In the genomic region with DNA sequence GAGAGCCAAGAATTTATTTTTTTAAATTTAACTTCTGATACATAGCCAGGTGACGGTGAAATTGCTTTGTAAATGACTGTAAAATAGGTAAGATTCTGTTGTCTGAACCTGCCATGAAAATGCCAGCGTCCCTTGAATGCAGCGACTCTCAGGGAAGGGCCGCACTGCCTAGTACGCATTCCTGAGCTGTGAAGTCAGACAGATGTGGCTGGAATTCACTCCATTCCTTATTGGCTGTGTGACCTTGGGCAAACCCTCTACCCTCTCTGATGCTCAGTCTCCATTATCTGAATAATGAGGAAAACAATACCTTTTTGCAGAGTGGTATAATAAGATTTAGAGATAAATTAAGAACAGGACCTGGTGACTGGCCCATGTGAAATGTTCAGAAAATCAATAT, we compare ENCODE assay signal across 20 cellular contexts.
"Had no signal": no experiment of that assay in that cellular context is flagged by ENCODE, and none has a peak within 500 bp of the region (broad histone marks: within the 10 kb centered on the region; RNA-seq: fewer than 3 reads in every experiment).

No MANE protein-coding gene starts in this region.

- H3K27ac Mint-ChIP-seq: activated CD4-positive, alpha-beta T cell treated with anti-CD3 and anti-CD28 coated beads, Interleukin-2, amount 10 ng/mL, durations not matched to agents 7 days and 5 days; activated naive CD8-positive, alpha-beta T cell treated with anti-CD3 and anti-CD28 coated beads, Interleukin-2, amount 10 ng/mL, durations not matched to agents 7 days and 5 days; natural killer cell treated with Interleukin-12 subunit alpha and Interleukin-12 subunit beta and Interleukin-15 and Interleukin-18, amount 100 ng/mL, for 72 hours; stimulated activated naive B cell treated with anti-CD40 and anti-IgM and Interleukin-4, amounts not matched to agents 10 μg/mL and 1 μg/mL and 100 μg/mL, for 72 hours; T-helper 2 cell treated with Interferon-gamma antibody and Interleukin-4, amounts not matched to agents 5 μg/mL and 100 μg/mL, for 36 hours had no signal

- H3K4me3 ChIP-seq: right atrium auricular region, skin epidermis, tibial artery had no signal

- H3K4me3 Mint-ChIP-seq: activated CD4-positive, alpha-beta T cell treated with anti-CD3 and anti-CD28 coated beads, Interleukin-2, amount 10 ng/mL, durations not matched to agents 7 days and 5 days; activated naive CD8-positive, alpha-beta T cell treated with anti-CD3 and anti-CD28 coated beads, Interleukin-2, amount 10 ng/mL, durations not matched to agents 7 days and 5 days; natural killer cell treated with Interleukin-12 subunit alpha and Interleukin-12 subunit beta and Interleukin-15 and Interleukin-18, amount 100 ng/mL, for 72 hours; stimulated activated naive B cell treated with anti-CD40 and anti-IgM and Interleukin-4, amounts not matched to agents 10 μg/mL and 1 μg/mL and 100 μg/mL, for 72 hours; T-helper 2 cell treated with Interferon-gamma antibody and Interleukin-4, amounts not matched to agents 5 μg/mL and 100 μg/mL, for 36 hours had no signal

- H3K4me1 Mint-ChIP-seq: activated CD4-positive, alpha-beta T cell treated with anti-CD3 and anti-CD28 coated beads, Interleukin-2, amount 10 ng/mL, durations not matched to agents 7 days and 5 days; activated naive CD8-positive, alpha-beta T cell treated with anti-CD3 and anti-CD28 coated beads, Interleukin-2, amount 10 ng/mL, durations not matched to agents 7 days and 5 days; stimulated activated naive B cell treated with anti-CD40 and anti-IgM and Interleukin-4, amounts not matched to agents 10 μg/mL and 1 μg/mL and 100 μg/mL, for 72 hours had no signal

- H3K9me3 ChIP-seq: right atrium auricular region, tibial artery had no signal

- H3K36me3 ChIP-seq: brain microvascular endothelial cell, right atrium auricular region, tibial artery had no signal

- DNase-seq: activated CD4-positive, alpha-beta T cell treated with anti-CD3 and anti-CD28 coated beads, Interleukin-2, amount 10 ng/mL, durations not matched to agents 7 days and 5 days; activated CD8-positive, alpha-beta memory T cell treated with anti-CD3 and anti-CD28 coated beads, Interleukin-2, amount 50 U/mL, for 48 hours; activated naive CD4-positive, alpha-beta T cell; activated naive CD8-positive, alpha-beta T cell treated with anti-CD3 and anti-CD28 coated beads, Interleukin-2, amount 10 ng/mL, durations not matched to agents 7 days and 5 days; brain microvascular endothelial cell; cortex of kidney; effector CD4-positive, alpha-beta T cell; foreskin melanocyte; kidney; left ventricle myocardium superior; mesenchymal stem cell; stimulated activated CD4-positive, alpha-beta T cell treated with anti-CD3 and anti-CD28 coated beads, Interleukin-15, amount 100 ng/mL, for 24 hours; stimulated activated CD4-positive, alpha-beta T cell treated with anti-CD3 and anti-CD28 coated beads, Interleukin-4, amount 100 ng/mL, for 1 hour; stimulated activated naive B cell treated with anti-CD40 and anti-IgM and Interleukin-4, amounts not matched to agents 10 μg/mL and 1 μg/mL and 100 μg/mL, for 72 hours; tibial artery had no signal

- H3K27ac ChIP-seq: brain microvascular endothelial cell, right atrium auricular region, skin epidermis, tibial artery had no signal

- H3K27me3 ChIP-seq: brain microvascular endothelial cell, right atrium auricular region, tibial artery had no signal

- H3K4me1 ChIP-seq: right atrium auricular region, tibial artery had no signal

- H3K9me3 Mint-ChIP-seq: activated CD4-positive, alpha-beta T cell treated with anti-CD3 and anti-CD28 coated beads, Interleukin-2, amount 10 ng/mL, durations not matched to agents 7 days and 5 days; T-helper 2 cell treated with Interferon-gamma antibody and Interleukin-4, amounts not matched to agents 5 μg/mL and 100 μg/mL, for 36 hours had no signal

- H3K27me3 Mint-ChIP-seq: activated CD4-positive, alpha-beta T cell treated with anti-CD3 and anti-CD28 coated beads, Interleukin-2, amount 10 ng/mL, durations not matched to agents 7 days and 5 days had no signal

- H3K36me3 Mint-ChIP-seq: activated naive CD8-positive, alpha-beta T cell treated with anti-CD3 and anti-CD28 coated beads, Interleukin-2, amount 10 ng/mL, durations not matched to agents 7 days and 5 days; natural killer cell treated with Interleukin-12 subunit alpha and Interleukin-12 subunit beta and Interleukin-15 and Interleukin-18, amount 100 ng/mL, for 72 hours; stimulated activated naive B cell treated with anti-CD40 and anti-IgM and Interleukin-4, amounts not matched to agents 10 μg/mL and 1 μg/mL and 100 μg/mL, for 72 hours had no signal

- FAIRE-seq: endothelial cell of umbilical vein, kidney had no signal

- ATAC-seq: left ventricle myocardium superior; natural killer cell treated with Interleukin-12 subunit alpha and Interleukin-12 subunit beta and Interleukin-15 and Interleukin-18, amount 100 ng/mL, for 72 hours; stimulated activated naive B cell treated with anti-CD40 and anti-IgM and Interleukin-4, amounts not matched to agents 10 μg/mL and 1 μg/mL and 100 μg/mL, for 72 hours had no signal
